2 cellular contexts compared by ENCODE assay signal in the genomic region with DNA sequence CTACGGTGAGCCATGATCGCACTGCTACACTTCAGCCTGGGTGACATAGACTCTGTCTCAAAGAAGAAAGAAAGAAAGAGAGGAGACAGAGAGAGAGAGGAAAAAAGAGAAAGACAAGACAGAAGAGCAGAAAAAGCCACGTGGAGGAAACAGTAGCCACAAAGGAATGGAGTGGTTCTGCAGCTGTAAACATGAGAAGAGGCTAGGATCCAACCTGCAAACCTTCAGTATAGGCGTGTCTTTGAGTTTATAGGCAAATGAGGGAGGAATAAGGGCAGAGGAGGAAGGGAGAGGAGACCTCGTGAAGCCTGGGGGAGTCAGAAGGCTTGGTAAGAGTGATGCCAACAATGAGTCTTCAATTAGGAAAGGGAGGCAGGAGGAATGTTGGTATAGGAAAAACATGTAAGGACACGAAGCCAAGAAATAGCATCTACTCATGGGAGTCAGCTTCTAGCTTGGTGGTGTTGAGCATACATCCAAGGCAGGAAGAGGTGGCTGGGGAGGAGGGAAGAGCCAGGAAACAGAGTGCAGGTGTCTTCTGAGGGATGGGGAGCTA.
TF ChIP-seq lines count a peak whose summit lies in the region.

No MANE protein-coding gene starts in this region.

TF ChIP-seq in HepG2, 621 proteins besides CTCF, POLR2A, EP300 and RAD21:
- TF ChIP-seq ZNF280D (CRISPR knock-in tag; IDR thresholded peaks at IDR 0.05): no peak
- TF ChIP-seq JUN (CRISPR knock-in tag; IDR thresholded peaks at IDR 0.05): no peak
- TF ChIP-seq AHR (CRISPR knock-in tag; IDR thresholded peaks at IDR 0.05): no peak
- TF ChIP-seq ZNF564 (CRISPR knock-in tag; IDR thresholded peaks at IDR 0.05): no peak
- no peak for TF ChIP-seq ZNF883 (CRISPR knock-in tag; IDR thresholded peaks at IDR 0.05; ENCODE audit: not compliant biosample characterization)
- TF ChIP-seq ZBTB38 (CRISPR knock-in tag; IDR thresholded peaks at IDR 0.05): no peak
- no peak for TF ChIP-seq ZNF549 (CRISPR knock-in tag; IDR thresholded peaks at IDR 0.05)
- no peak for TF ChIP-seq SIN3A (IDR thresholded peaks at IDR 0.05; ENCODE audit: borderline replicate concordance, low read depth, low read length)
- no peak for TF ChIP-seq KDM5A (IDR thresholded peaks at IDR 0.05; ENCODE audit: borderline replicate concordance, low read length)
- no peak for TF ChIP-seq ZNF570 (CRISPR knock-in tag; IDR thresholded peaks at IDR 0.05; ENCODE audit: borderline replicate concordance)
- no peak for TF ChIP-seq JDP2 (CRISPR knock-in tag; IDR thresholded peaks at IDR 0.05; ENCODE audit: borderline replicate concordance)
- TF ChIP-seq PHF5A (CRISPR knock-in tag; IDR thresholded peaks at IDR 0.05; ENCODE audit: low read depth, unreplicated experiment): no peak
- TF ChIP-seq, protein P1, sequence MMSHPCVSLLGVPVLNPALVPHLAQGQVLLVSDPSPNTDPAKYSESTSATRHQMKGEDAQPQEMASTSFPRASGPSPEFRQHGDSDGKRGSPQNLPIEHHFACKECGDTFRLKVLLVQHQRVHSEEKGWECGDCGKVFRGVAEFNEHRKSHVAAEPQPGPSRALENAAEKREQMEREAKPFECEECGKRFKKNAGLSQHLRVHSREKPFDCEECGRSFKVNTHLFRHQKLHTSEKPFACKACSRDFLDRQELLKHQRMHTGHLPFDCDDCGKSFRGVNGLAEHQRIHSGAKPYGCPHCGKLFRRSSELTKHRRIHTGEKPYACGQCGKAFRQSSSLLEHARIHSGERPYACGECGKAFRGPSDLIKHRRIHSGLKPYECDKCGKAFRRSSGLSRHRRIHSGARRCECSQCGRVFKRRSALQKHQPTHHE (CRISPR knock-in tag; IDR thresholded peaks at IDR 0.05; ENCODE audit: borderline replicate concordance): no peak
- no peak for TF ChIP-seq GLI4 (CRISPR knock-in tag; IDR thresholded peaks at IDR 0.05; ENCODE audit: borderline replicate concordance)
- TF ChIP-seq ZNF547 (CRISPR knock-in tag; IDR thresholded peaks at IDR 0.05): no peak
- TF ChIP-seq, protein P2, sequence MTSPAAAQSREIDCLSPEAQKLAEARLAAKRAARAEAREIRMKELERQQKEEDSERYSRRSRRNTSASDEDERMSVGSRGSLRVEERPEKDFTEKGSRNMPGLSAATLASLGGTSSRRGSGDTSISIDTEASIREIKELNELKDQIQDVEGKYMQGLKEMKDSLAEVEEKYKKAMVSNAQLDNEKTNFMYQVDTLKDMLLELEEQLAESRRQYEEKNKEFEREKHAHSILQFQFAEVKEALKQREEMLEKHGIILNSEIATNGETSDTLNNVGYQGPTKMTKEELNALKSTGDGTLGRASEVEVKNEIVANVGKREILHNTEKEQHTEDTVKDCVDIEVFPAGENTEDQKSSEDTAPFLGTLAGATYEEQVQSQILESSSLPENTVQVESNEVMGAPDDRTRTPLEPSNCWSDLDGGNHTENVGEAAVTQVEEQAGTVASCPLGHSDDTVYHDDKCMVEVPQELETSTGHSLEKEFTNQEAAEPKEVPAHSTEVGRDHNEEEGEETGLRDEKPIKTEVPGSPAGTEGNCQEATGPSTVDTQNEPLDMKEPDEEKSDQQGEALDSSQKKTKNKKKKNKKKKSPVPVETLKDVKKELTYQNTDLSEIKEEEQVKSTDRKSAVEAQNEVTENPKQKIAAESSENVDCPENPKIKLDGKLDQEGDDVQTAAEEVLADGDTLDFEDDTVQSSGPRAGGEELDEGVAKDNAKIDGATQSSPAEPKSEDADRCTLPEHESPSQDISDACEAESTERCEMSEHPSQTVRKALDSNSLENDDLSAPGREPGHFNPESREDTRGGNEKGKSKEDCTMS (CRISPR knock-in tag; conservative IDR thresholded peaks at IDR 0.05): no peak

TF ChIP-seq in SK-N-SH treated with all-trans-retinoic acid at 6 μM for 48 hours, 23 proteins besides CTCF, POLR2A, EP300 and RAD21:
- no peak for TF ChIP-seq GLIS3 (CRISPR knock-in tag; IDR thresholded peaks at IDR 0.05)
- TF ChIP-seq ZC3H10 (CRISPR knock-in tag; IDR thresholded peaks at IDR 0.05): no peak
- no peak for TF ChIP-seq PPARA (CRISPR knock-in tag; IDR thresholded peaks at IDR 0.05; ENCODE audit: borderline replicate concordance)
- TF ChIP-seq RARB (CRISPR knock-in tag; IDR thresholded peaks at IDR 0.05): no peak
- no peak for TF ChIP-seq TOX (CRISPR knock-in tag; IDR thresholded peaks at IDR 0.05; ENCODE audit: borderline replicate concordance)
- no peak for TF ChIP-seq TSHZ2 (CRISPR knock-in tag; IDR thresholded peaks at IDR 0.05)
- TF ChIP-seq TCF4 (CRISPR knock-in tag; IDR thresholded peaks at IDR 0.05; ENCODE audit: borderline replicate concordance): no peak
- no peak for TF ChIP-seq CREB5 (CRISPR knock-in tag; IDR thresholded peaks at IDR 0.05; ENCODE audit: low read depth)
